36 cellular contexts compared by ENCODE assay signal in genomic region chr3:44446929-44447328, GRCh38.
"Had no signal": no experiment of that assay in that cellular context is flagged by ENCODE, and none has a peak within 500 bp of the region (broad histone marks: within the 10 kb centered on the region; RNA-seq: fewer than 3 reads in every experiment).

No MANE protein-coding gene starts in this region.

- DNase-seq: activated B cell treated with CpG ODN at 0.5 μM for 24 hours; activated CD4-positive, alpha-beta memory T cell treated with anti-CD3 and anti-CD28 coated beads for 36 hours; activated CD4-positive, alpha-beta T cell treated with anti-CD3 and anti-CD28 coated beads for 4 hours; activated CD4-positive, alpha-beta T cell treated with anti-CD3 and anti-CD28 coated beads, Interleukin-2, amount 10 ng/mL, durations not matched to agents 24 days and 14 days; activated CD4-positive, alpha-beta T cell treated with anti-CD3 and anti-CD28 coated beads, Interleukin-2, amount 50 U/mL, for 1 hour; activated CD4-positive, alpha-beta T cell treated with anti-CD3 and anti-CD28 coated beads, Interleukin-2, amount 50 U/mL, for 4 hours; activated CD4-positive, CD25-positive, alpha-beta regulatory T cell treated with anti-CD3 and anti-CD28 coated beads, Interleukin-2, amount 50 U/mL, for 72 hours; activated CD8-positive, alpha-beta memory T cell treated with anti-CD3 and anti-CD28 coated beads, Interleukin-2, amount 50 U/mL, for 4 hours; activated CD8-positive, alpha-beta T cell treated with anti-CD3 and anti-CD28 coated beads for 36 hours; activated effector memory CD4-positive, alpha-beta T cell treated with anti-CD3 and anti-CD28 coated beads, Interleukin-2, amount 50 U/mL, for 16 hours; activated gamma-delta T cell treated with Interleukin-2 at 50 U/mL for 16 hours; activated naive CD4-positive, alpha-beta T cell; activated naive CD4-positive, alpha-beta T cell treated with anti-CD3 and anti-CD28 coated beads for 36 hours; activated naive CD4-positive, alpha-beta T cell treated with anti-CD3 and anti-CD28 coated beads, Interleukin-2, amount 50 U/mL, for 16 hours; activated naive CD8-positive, alpha-beta T cell treated with anti-CD3 and anti-CD28 coated beads for 36 hours; activated T-cell treated with anti-CD3 and anti-CD28 coated beads for 4 hours; activated T-cell treated with anti-CD3 and anti-CD28 coated beads, Interleukin-2, amount 50 U/mL, for 1 hour; activated T-cell treated with anti-CD3 and anti-CD28 coated beads, Interleukin-2, amount 50 U/mL, for 4 hours; activated T-cell treated with anti-CD3 and anti-CD28 coated beads, Interleukin-2, amount 50 U/mL, for 72 hours; adrenal gland; amniotic stem cell; aorta; body of pancreas; brain microvascular endothelial cell; central memory CD4-positive, alpha-beta T cell; T-helper 2 cell; T-helper 9 cell had no signal

- H3K4me1 Mint-ChIP-seq: activated B cell treated with CpG ODN at 0.5 μM for 24 hours had no signal

- H3K27ac ChIP-seq: adrenal gland, body of pancreas, brain microvascular endothelial cell, breast epithelium, VCaP had no signal

- ATAC-seq: activated CD8-positive, alpha-beta T cell treated with anti-CD3 and anti-CD28 coated beads for 36 hours; activated naive CD4-positive, alpha-beta T cell treated with anti-CD3 and anti-CD28 coated beads, Interleukin-2, amount 50 U/mL, for 72 hours; activated T-cell treated with anti-CD3 and anti-CD28 coated beads, Interleukin-2, amount 50 U/mL, for 4 hours; activated T-cell treated with anti-CD3 and anti-CD28 coated beads, Interleukin-2, amount 50 U/mL, for 72 hours; activated T-helper 17 cell treated with anti-CD3 and anti-CD28 coated beads, Interleukin-2, amount 50 U/mL, for 72 hours; body of pancreas had no signal

- H3K27me3 ChIP-seq: adrenal gland, body of pancreas, brain microvascular endothelial cell, breast epithelium had no signal

- H3K27ac Mint-ChIP-seq: activated B cell treated with CpG ODN at 0.5 μM for 24 hours; activated CD4-positive, alpha-beta memory T cell treated with anti-CD3 and anti-CD28 coated beads for 36 hours; activated CD4-positive, alpha-beta T cell treated with anti-CD3 and anti-CD28 coated beads, Interleukin-2, amount 10 ng/mL, durations not matched to agents 24 days and 14 days; activated CD8-positive, alpha-beta T cell treated with anti-CD3 and anti-CD28 coated beads for 36 hours; activated naive CD4-positive, alpha-beta T cell treated with anti-CD3 and anti-CD28 coated beads for 36 hours; activated naive CD8-positive, alpha-beta T cell treated with anti-CD3 and anti-CD28 coated beads for 36 hours; activated T-cell treated with anti-CD3 and anti-CD28 coated beads, Interleukin-2, amount 50 U/mL, for 72 hours; activated T-helper 1 cell treated with anti-CD3 and anti-CD28 coated beads, Interleukin-12 subunit alpha, Interleukin-12 subunit beta, Interleukin-2, Interleukin-4 antibody, amounts not matched to agents 30 ng/mL and 10 ng/mL and 1 ng/mL, durations not matched to agents 14 hours and 24 hours and 36 hours; activated T-helper 17 cell treated with anti-CD3 and anti-CD28 coated beads, Interleukin-2, amount 50 U/mL, for 72 hours; T-helper 1 cell treated with Interleukin-12 subunit alpha and Interleukin-12 subunit beta and Interleukin-4 antibody, amounts not matched to agents 30 μg/mL and 1 μg/mL, for 36 hours; T-helper 2 cell treated with Interferon-gamma antibody and Interleukin-4, amounts not matched to agents 5 μg/mL and 100 μg/mL, for 36 hours had no signal

- H3K9me3 ChIP-seq: adrenal gland, body of pancreas, breast epithelium had no signal

- FAIRE-seq: astrocyte, TTC549 had no signal

- H3K4me3 Mint-ChIP-seq: activated B cell treated with CpG ODN at 0.5 μM for 24 hours; activated CD4-positive, alpha-beta memory T cell treated with anti-CD3 and anti-CD28 coated beads for 36 hours; activated CD4-positive, alpha-beta T cell treated with anti-CD3 and anti-CD28 coated beads, Interleukin-2, amount 10 ng/mL, durations not matched to agents 24 days and 14 days; activated CD8-positive, alpha-beta T cell treated with anti-CD3 and anti-CD28 coated beads for 36 hours; activated naive CD4-positive, alpha-beta T cell treated with anti-CD3 and anti-CD28 coated beads for 36 hours; activated naive CD8-positive, alpha-beta T cell treated with anti-CD3 and anti-CD28 coated beads for 36 hours; activated T-cell treated with anti-CD3 and anti-CD28 coated beads, Interleukin-2, amount 50 U/mL, for 4 hours; activated T-cell treated with anti-CD3 and anti-CD28 coated beads, Interleukin-2, amount 50 U/mL, for 72 hours; activated T-helper 1 cell treated with anti-CD3 and anti-CD28 coated beads, Interleukin-12 subunit alpha, Interleukin-12 subunit beta, Interleukin-2, Interleukin-4 antibody, amounts not matched to agents 30 ng/mL and 10 ng/mL and 1 ng/mL, durations not matched to agents 14 hours and 24 hours and 36 hours; activated T-helper 17 cell treated with anti-CD3 and anti-CD28 coated beads, Interleukin-2, amount 50 U/mL, for 72 hours; T-helper 1 cell treated with Interleukin-12 subunit alpha and Interleukin-12 subunit beta and Interleukin-4 antibody, amounts not matched to agents 30 μg/mL and 1 μg/mL, for 36 hours; T-helper 2 cell treated with Interferon-gamma antibody and Interleukin-4, amounts not matched to agents 5 μg/mL and 100 μg/mL, for 36 hours had no signal

- H3K4me3 ChIP-seq: adrenal gland, body of pancreas, breast epithelium had no signal

- H3K4me1 ChIP-seq: adrenal gland, body of pancreas, breast epithelium had no signal

- H3K27me3 Mint-ChIP-seq: activated B cell treated with CpG ODN at 0.5 μM for 24 hours; activated CD4-positive, alpha-beta memory T cell treated with anti-CD3 and anti-CD28 coated beads for 36 hours; activated CD4-positive, alpha-beta T cell treated with anti-CD3 and anti-CD28 coated beads, Interleukin-2, amount 10 ng/mL, durations not matched to agents 24 days and 14 days; activated CD8-positive, alpha-beta T cell treated with anti-CD3 and anti-CD28 coated beads for 36 hours; activated naive CD8-positive, alpha-beta T cell treated with anti-CD3 and anti-CD28 coated beads for 36 hours; activated T-helper 17 cell treated with anti-CD3 and anti-CD28 coated beads, Interleukin-2, amount 50 U/mL, for 72 hours had no signal
